ENCODE assay signal across 1 cellular context in the genomic region with DNA sequence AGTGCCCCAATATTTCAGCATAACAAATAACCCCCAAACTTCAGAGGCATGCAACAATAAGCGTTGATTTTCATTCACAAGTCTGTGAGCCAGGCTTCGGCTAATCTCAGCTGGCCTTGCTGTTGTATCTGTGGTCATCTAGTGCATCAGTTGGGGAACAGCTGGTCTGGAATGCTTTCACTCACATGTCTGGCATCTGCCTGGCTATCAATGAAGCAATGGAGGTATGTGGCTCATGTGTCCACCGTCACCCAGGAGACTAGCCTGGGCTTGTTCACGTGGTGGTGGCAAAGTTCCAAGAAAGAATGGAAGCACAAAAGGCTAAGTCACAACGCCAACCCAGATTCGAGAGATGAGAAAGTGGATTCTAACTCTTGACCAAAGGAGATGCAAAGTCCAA.
TF ChIP-seq lines count a peak whose summit lies in the region.

No MANE protein-coding gene starts in this region.

TF ChIP-seq in GM23338, 12 proteins besides CTCF, POLR2A, EP300 and RAD21:
- TF ChIP-seq EZH2 (IDR thresholded peaks at IDR 0.05; ENCODE audit: low read depth, unreplicated experiment) (no peak), CREB1 (CRISPR knock-in tag; IDR thresholded peaks at IDR 0.05; ENCODE audit: low read depth) (no peak), JUNB (IDR thresholded peaks at IDR 0.05; ENCODE audit: unreplicated experiment) (no peak), EZH2phosphoT487 (IDR thresholded peaks at IDR 0.05; ENCODE audit: unreplicated experiment) (no peak), POLR2AphosphoS5 (IDR thresholded peaks at IDR 0.05; ENCODE audit: low read depth) (no peak), ETS1 (IDR thresholded peaks at IDR 0.05) (no peak), ZNF114 (CRISPR knock-in tag; IDR thresholded peaks at IDR 0.05) (no peak), ZNF331 (CRISPR knock-in tag; IDR thresholded peaks at IDR 0.05; ENCODE audit: low read depth) (no peak), STAT1 (IDR thresholded peaks at IDR 0.05; ENCODE audit: unreplicated experiment) (no peak), NANOG (IDR thresholded peaks at IDR 0.05; ENCODE audit: borderline replicate concordance) (no peak)
- TF ChIP-seq, protein P1, sequence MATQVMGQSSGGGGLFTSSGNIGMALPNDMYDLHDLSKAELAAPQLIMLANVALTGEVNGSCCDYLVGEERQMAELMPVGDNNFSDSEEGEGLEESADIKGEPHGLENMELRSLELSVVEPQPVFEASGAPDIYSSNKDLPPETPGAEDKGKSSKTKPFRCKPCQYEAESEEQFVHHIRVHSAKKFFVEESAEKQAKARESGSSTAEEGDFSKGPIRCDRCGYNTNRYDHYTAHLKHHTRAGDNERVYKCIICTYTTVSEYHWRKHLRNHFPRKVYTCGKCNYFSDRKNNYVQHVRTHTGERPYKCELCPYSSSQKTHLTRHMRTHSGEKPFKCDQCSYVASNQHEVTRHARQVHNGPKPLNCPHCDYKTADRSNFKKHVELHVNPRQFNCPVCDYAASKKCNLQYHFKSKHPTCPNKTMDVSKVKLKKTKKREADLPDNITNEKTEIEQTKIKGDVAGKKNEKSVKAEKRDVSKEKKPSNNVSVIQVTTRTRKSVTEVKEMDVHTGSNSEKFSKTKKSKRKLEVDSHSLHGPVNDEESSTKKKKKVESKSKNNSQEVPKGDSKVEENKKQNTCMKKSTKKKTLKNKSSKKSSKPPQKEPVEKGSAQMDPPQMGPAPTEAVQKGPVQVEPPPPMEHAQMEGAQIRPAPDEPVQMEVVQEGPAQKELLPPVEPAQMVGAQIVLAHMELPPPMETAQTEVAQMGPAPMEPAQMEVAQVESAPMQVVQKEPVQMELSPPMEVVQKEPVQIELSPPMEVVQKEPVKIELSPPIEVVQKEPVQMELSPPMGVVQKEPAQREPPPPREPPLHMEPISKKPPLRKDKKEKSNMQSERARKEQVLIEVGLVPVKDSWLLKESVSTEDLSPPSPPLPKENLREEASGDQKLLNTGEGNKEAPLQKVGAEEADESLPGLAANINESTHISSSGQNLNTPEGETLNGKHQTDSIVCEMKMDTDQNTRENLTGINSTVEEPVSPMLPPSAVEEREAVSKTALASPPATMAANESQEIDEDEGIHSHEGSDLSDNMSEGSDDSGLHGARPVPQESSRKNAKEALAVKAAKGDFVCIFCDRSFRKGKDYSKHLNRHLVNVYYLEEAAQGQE (IDR thresholded peaks at IDR 0.05; ENCODE audit: unreplicated experiment), result no peak
- TF ChIP-seq, protein P2, sequence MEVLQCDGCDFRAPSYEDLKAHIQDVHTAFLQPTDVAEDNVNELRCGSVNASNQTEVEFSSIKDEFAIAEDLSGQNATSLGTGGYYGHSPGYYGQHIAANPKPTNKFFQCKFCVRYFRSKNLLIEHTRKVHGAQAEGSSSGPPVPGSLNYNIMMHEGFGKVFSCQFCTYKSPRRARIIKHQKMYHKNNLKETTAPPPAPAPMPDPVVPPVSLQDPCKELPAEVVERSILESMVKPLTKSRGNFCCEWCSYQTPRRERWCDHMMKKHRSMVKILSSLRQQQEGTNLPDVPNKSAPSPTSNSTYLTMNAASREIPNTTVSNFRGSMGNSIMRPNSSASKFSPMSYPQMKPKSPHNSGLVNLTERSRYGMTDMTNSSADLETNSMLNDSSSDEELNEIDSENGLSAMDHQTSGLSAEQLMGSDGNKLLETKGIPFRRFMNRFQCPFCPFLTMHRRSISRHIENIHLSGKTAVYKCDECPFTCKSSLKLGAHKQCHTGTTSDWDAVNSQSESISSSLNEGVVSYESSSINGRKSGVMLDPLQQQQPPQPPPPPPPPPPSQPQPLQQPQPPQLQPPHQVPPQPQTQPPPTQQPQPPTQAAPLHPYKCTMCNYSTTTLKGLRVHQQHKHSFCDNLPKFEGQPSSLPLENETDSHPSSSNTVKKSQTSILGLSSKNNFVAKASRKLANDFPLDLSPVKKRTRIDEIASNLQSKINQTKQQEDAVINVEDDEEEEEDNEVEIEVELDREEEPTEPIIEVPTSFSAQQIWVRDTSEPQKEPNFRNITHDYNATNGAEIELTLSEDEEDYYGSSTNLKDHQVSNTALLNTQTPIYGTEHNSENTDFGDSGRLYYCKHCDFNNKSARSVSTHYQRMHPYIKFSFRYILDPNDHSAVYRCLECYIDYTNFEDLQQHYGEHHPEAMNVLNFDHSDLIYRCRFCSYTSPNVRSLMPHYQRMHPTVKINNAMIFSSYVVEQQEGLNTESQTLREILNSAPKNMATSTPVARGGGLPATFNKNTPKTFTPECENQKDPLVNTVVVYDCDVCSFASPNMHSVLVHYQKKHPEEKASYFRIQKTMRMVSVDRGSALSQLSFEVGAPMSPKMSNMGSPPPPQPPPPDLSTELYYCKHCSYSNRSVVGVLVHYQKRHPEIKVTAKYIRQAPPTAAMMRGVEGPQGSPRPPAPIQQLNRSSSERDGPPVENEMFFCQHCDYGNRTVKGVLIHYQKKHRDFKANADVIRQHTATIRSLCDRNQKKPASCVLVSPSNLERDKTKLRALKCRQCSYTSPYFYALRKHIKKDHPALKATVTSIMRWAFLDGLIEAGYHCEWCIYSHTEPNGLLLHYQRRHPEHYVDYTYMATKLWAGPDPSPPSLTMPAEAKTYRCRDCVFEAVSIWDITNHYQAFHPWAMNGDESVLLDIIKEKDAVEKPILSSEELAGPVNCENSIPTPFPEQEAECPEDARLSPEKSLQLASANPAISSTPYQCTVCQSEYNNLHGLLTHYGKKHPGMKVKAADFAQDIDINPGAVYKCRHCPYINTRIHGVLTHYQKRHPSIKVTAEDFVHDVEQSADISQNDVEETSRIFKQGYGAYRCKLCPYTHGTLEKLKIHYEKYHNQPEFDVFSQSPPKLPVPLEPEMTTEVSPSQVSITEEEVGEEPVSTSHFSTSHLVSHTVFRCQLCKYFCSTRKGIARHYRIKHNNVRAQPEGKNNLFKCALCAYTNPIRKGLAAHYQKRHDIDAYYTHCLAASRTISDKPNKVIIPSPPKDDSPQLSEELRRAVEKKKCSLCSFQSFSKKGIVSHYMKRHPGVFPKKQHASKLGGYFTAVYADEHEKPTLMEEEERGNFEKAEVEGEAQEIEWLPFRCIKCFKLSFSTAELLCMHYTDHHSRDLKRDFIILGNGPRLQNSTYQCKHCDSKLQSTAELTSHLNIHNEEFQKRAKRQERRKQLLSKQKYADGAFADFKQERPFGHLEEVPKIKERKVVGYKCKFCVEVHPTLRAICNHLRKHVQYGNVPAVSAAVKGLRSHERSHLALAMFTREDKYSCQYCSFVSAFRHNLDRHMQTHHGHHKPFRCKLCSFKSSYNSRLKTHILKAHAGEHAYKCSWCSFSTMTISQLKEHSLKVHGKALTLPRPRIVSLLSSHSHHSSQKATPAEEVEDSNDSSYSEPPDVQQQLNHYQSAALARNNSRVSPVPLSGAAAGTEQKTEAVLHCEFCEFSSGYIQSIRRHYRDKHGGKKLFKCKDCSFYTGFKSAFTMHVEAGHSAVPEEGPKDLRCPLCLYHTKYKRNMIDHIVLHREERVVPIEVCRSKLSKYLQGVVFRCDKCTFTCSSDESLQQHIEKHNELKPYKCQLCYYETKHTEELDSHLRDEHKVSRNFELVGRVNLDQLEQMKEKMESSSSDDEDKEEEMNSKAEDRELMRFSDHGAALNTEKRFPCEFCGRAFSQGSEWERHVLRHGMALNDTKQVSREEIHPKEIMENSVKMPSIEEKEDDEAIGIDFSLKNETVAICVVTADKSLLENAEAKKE (CRISPR knock-in tag; IDR thresholded peaks at IDR 0.05), result no peak
TF ChIP-seq in GM23338: peak in this region for 0.
